17 cellular contexts compared by ENCODE assay signal in genomic region chr3:194279701-194280360, GRCh38.
DNase-seq lines count a peak whose midpoint lies in the region; TF ChIP-seq lines count a peak whose summit lies in the region.
"Had no signal": no experiment of that assay in that cellular context is flagged by ENCODE, and none has a peak within 500 bp of the region (broad histone marks: within the 10 kb centered on the region; RNA-seq: fewer than 3 reads in every experiment).

No MANE protein-coding gene starts in this region.

- TF ChIP-seq EP300 in transverse colon (IDR thresholded peaks at IDR 0.05; ENCODE audit: low read depth), result no peak

- TF ChIP-seq CTCF in endodermal cell (conservative IDR thresholded peaks at IDR 0.05) (no peak), neural progenitor cell (IDR thresholded peaks at IDR 0.05) (no peak), transverse colon (IDR thresholded peaks at IDR 0.05) (no peak), smooth muscle cell (IDR thresholded peaks at IDR 0.05; ENCODE audit: borderline replicate concordance, insufficient read depth, poor library complexity, severe bottlenecking) (no peak)

- H3K36me3 ChIP-seq in endodermal cell (ENCODE audit: control insufficient read depth, insufficient read depth, low read length), result no peaks in the 10 kb centered on the region
- no peaks in the 10 kb centered on the region for H3K36me3 ChIP-seq in neural progenitor cell
- no peaks in the 10 kb centered on the region for H3K36me3 ChIP-seq in transverse colon
- no peaks in the 10 kb centered on the region for H3K36me3 ChIP-seq in smooth muscle cell (ENCODE audit: low read depth)
- H3K36me3 ChIP-seq: BLaER1 treated with 17β-estradiol and CSF1 and Interleukin-3, amounts not matched to agents 10 nM and 100 nM; HAP-1 had no signal

- H3K9me3 Mint-ChIP-seq in endodermal cell (peaks cover 2% of the 10 kb centered on the region), neural progenitor cell (peaks cover 8% of the 10 kb centered on the region)

- no peak overlapping the region for H3K4me3 ChIP-seq in endodermal cell (ENCODE audit: low read length)
- no peak overlapping the region for H3K4me3 ChIP-seq in neural progenitor cell
- H3K4me3 ChIP-seq in transverse colon, result no peak overlapping the region
- no peak overlapping the region for H3K4me3 ChIP-seq in smooth muscle cell
- H3K4me3 ChIP-seq: BLaER1 treated with 17β-estradiol and CSF1 and Interleukin-3, amounts not matched to agents 10 nM and 100 nM; HAP-1; PC-9 had no signal

- H3F3A ChIP-seq in neural progenitor cell (ENCODE audit: low read depth) (peaks cover 48% of the 10 kb centered on the region), smooth muscle cell (ENCODE audit: low read depth) (peaks cover 5% of the 10 kb centered on the region)

- H3K36me3 Mint-ChIP-seq in endodermal cell (ENCODE audit: low read depth) (no peaks in the 10 kb centered on the region), neural progenitor cell (peaks cover 4% of the 10 kb centered on the region)

- no peak for TF ChIP-seq POLR2A in transverse colon (IDR thresholded peaks at IDR 0.05)

- H3K4me1 ChIP-seq in endodermal cell (ENCODE audit: control insufficient read depth, insufficient read depth, low read length), result peaks cover 8% of the 10 kb centered on the region
- peaks cover 45% of the 10 kb centered on the region for H3K4me1 ChIP-seq in neural progenitor cell
- peaks cover 19 to 30% (median 22%) of the 10 kb centered on the region in 4 donors for H3K4me1 ChIP-seq in transverse colon
- peaks cover 31% of the 10 kb centered on the region for H3K4me1 ChIP-seq in smooth muscle cell (ENCODE audit: low read depth)
- H3K4me1 ChIP-seq: HAP-1 had no signal

- H3K27ac ChIP-seq in endodermal cell (ENCODE audit: low read depth, low read length), result no peak overlapping the region
- no peak overlapping the region for H3K27ac ChIP-seq in neural progenitor cell
- no peak overlapping the region for H3K27ac ChIP-seq in transverse colon
- H3K27ac ChIP-seq in smooth muscle cell (ENCODE audit: low read depth), result no peak overlapping the region
- H3K27ac ChIP-seq: BLaER1 treated with 17β-estradiol and CSF1 and Interleukin-3, amounts not matched to agents 10 nM and 100 nM; PC-9 had no signal

- H2AFZ ChIP-seq in neural progenitor cell (replicated peaks) (no peak overlapping the region), smooth muscle cell (ENCODE audit: low read depth) (no peak overlapping the region)
- H2AFZ ChIP-seq: PC-9 had no signal

- in situ Hi-C loops in transverse colon (cut with MboI; ENCODE audit: low pct_ligation_motif_present in 1 of 4, low pct_unique_long_range_greater_than_20kb in 1 of 4, low sequenced_read_pairs in 3 of 4), result no loop called here

- H3K9ac ChIP-seq in endodermal cell (ENCODE audit: extremely low read depth, low read length, poor library complexity, severe bottlenecking), result no peak overlapping the region
- H3K9ac ChIP-seq in neural progenitor cell, result no peak overlapping the region
- no peak overlapping the region for H3K9ac ChIP-seq in smooth muscle cell (ENCODE audit: low read depth)
- H3K9ac ChIP-seq: BLaER1 treated with 17β-estradiol and CSF1 and Interleukin-3, amounts not matched to agents 10 nM and 100 nM had no signal

- H3K4me2 ChIP-seq in neural progenitor cell (no peak overlapping the region), smooth muscle cell (no peak overlapping the region)
- H3K4me2 ChIP-seq: BLaER1 treated with 17β-estradiol and CSF1 and Interleukin-3, amounts not matched to agents 10 nM and 100 nM; PC-9 had no signal

- H3K79me2 ChIP-seq in neural progenitor cell (ENCODE audit: low read depth) (no peaks in the 10 kb centered on the region), smooth muscle cell (ENCODE audit: low read depth) (no peaks in the 10 kb centered on the region)

- DNase-seq in activated effector memory CD4-positive, alpha-beta T cell treated with anti-CD3 and anti-CD28 coated beads, Interleukin-2, amount 50 U/mL, for 16 hours, result peak; percentile 47
- no peak for DNase-seq in activated effector memory CD4-positive, alpha-beta T cell treated with Interleukin-2 at 50 U/mL for 16 hours
- DNase-seq in endodermal cell, result peak; percentile 25
- DNase-seq in neural progenitor cell (ENCODE audit: low spot score), result no peak
- peak; percentile 3 for DNase-seq in transverse colon
- DNase-seq in RKO (ENCODE audit: low spot score), result no peak
- DNase-seq in smooth muscle cell (lab: John Stamatoyannopoulos, UW; ENCODE audit: unreplicated experiment), result no peak
- no peak for DNase-seq in NCI-H2081 treated with DMSO at 0.1 percent for 48 hours (lab: John Stamatoyannopoulos, UW)
- DNase-seq: DMS 273 treated with DMSO at 0.1 percent for 48 hours, Karpas-422, MM.1S, NCI-H1105, NCI-H187, NCI-H774, PC-9 had no signal

- H3K27ac Mint-ChIP-seq in endodermal cell (no peak overlapping the region), neural progenitor cell (no peak overlapping the region)

- H3K4me1 Mint-ChIP-seq in endodermal cell (peaks cover 14% of the 10 kb centered on the region), neural progenitor cell (peaks cover 46% of the 10 kb centered on the region)

- H3K9me3 ChIP-seq in endodermal cell (ENCODE audit: control insufficient read depth, low read length) (no peaks in the 10 kb centered on the region), neural progenitor cell (ENCODE audit: low read depth) (no peaks in the 10 kb centered on the region), transverse colon (no peaks in the 10 kb centered on the region), smooth muscle cell (replicated peaks; ENCODE audit: low read depth) (no peaks in the 10 kb centered on the region)
- H3K9me3 ChIP-seq: BLaER1 treated with 17β-estradiol and CSF1 and Interleukin-3, amounts not matched to agents 10 nM and 100 nM; HAP-1 had no signal

- H3K27me3 ChIP-seq in endodermal cell (ENCODE audit: control insufficient read depth, insufficient read depth, low read length, poor library complexity, severe bottlenecking) (no peaks in the 10 kb centered on the region), neural progenitor cell (no peaks in the 10 kb centered on the region), transverse colon (no peaks in the 10 kb centered on the region), smooth muscle cell (ENCODE audit: low read depth) (no peaks in the 10 kb centered on the region)

- intact Hi-C loops in transverse colon (cut with DNase I; ENCODE audit: low total_unique reads), result no loop called here

- no peak overlapping the region for H3K4me3 Mint-ChIP-seq in endodermal cell
- peak overlapping the region; percentile 57 for H3K4me3 Mint-ChIP-seq in neural progenitor cell

- H4K20me1 ChIP-seq in neural progenitor cell (ENCODE audit: low read depth), result peaks cover 1% of the 10 kb centered on the region
- H4K20me1 ChIP-seq in smooth muscle cell (ENCODE audit: low read depth), result no peaks in the 10 kb centered on the region
- H4K20me1 ChIP-seq: BLaER1 treated with 17β-estradiol and CSF1 and Interleukin-3, amounts not matched to agents 10 nM and 100 nM had no signal

- WGBS in endodermal cell (ENCODE audit: insufficient coverage in 1 of 2, insufficient read length in 1 of 2), 2 experiments, result 91 to 93% methylated on average over 4 to 5 of the region's 5 CpGs
- 89% methylated on average over 5 of the region's 5 CpGs; no CpG with 5 or more reads in 1 of the 2 donors for WGBS in transverse colon (ENCODE audit: low coverage in 1 of 2), 2 donors
- WGBS in smooth muscle cell (ENCODE audit: low lambda C conversion rate), result 89% methylated on average over 5 of the region's 5 CpGs

- H3K27me3 Mint-ChIP-seq in endodermal cell (ENCODE audit: insufficient read depth) (peaks cover 6% of the 10 kb centered on the region), neural progenitor cell (ENCODE audit: insufficient read depth, low read depth) (peaks cover 55% of the 10 kb centered on the region)

Comparison
In these comparisons a context has a peak if more than half of its experiments do, and no peak if none do; other contexts are left out.
1. DNase-seq: peak in activated effector memory CD4-positive, alpha-beta T cell treated with anti-CD3 and anti-CD28 coated beads, Interleukin-2, amount 50 U/mL, for 16 hours (single experiment), endodermal cell (single experiment) and transverse colon (single experiment); none in activated effector memory CD4-positive, alpha-beta T cell treated with Interleukin-2 at 50 U/mL for 16 hours (single experiment), neural progenitor cell (single experiment), RKO (single experiment), smooth muscle cell (single experiment) and NCI-H2081 treated with DMSO at 0.1 percent for 48 hours (single experiment).